In genomic region chr12:113104953-113105510, GRCh38 we compare ENCODE assay signal across 1 cellular context.
TF ChIP-seq lines count a peak whose summit lies in the region.

No MANE protein-coding gene starts in this region.

TF ChIP-seq in H1, 55 proteins besides CTCF, POLR2A, EP300 and RAD21:
- TF ChIP-seq KDM1A (IDR thresholded peaks at IDR 0.05; ENCODE audit: borderline replicate concordance, low read length) (no peak), RXRA (IDR thresholded peaks at IDR 0.05; ENCODE audit: insufficient read depth, low read depth, low read length) (no peak), ATF3 (IDR thresholded peaks at IDR 0.05; ENCODE audit: insufficient read depth, low read depth, low read length) (no peak), ZNF274 (IDR thresholded peaks at IDR 0.05; ENCODE audit: borderline replicate concordance, extremely low read depth, low read length) (no peak), MAFK (IDR thresholded peaks at IDR 0.05; ENCODE audit: low read depth, low read length) (no peak), TEAD4 (IDR thresholded peaks at IDR 0.05; ENCODE audit: low read depth, low read length) (no peak), TCF12 (IDR thresholded peaks at IDR 0.05; ENCODE audit: low read depth, low read length) (no peak), BRCA1 (IDR thresholded peaks at IDR 0.05; ENCODE audit: low read depth, low read length) (no peak), POLR2AphosphoS5 (IDR thresholded peaks at IDR 0.05; ENCODE audit: low read depth, low read length) (no peak)
